ENCODE assay signal across 1 cellular context in the genomic region with DNA sequence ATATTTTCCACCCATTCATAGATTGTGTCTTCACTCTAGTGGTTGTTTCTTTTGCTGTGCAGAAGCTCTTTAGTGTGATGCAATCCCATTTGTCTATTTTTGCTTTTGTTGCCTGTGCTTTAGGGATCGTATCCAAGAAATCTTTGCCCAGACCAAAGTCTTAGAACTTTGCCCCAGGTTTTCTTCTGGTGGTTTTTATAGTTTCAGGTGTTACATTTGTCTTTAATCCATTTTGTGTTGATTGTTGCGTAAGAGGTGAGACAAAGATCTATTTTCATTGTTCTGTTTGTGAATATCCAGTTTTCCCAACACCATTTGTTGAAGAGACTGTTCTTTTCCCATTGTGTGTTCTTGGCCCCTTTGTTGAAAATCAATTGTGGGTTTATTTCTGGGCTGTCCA.
TF ChIP-seq lines count a peak whose summit lies in the region.

No MANE protein-coding gene starts in this region.

TF ChIP-seq in WTC11, 78 proteins besides CTCF, POLR2A, EP300 and RAD21:
- TF ChIP-seq, protein P1, sequence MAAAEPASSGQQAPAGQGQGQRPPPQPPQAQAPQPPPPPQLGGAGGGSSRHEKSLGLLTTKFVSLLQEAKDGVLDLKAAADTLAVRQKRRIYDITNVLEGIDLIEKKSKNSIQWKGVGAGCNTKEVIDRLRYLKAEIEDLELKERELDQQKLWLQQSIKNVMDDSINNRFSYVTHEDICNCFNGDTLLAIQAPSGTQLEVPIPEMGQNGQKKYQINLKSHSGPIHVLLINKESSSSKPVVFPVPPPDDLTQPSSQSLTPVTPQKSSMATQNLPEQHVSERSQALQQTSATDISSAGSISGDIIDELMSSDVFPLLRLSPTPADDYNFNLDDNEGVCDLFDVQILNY (CRISPR knock-in tag; IDR thresholded peaks at IDR 0.05) = no peak
- TF ChIP-seq, protein P2, sequence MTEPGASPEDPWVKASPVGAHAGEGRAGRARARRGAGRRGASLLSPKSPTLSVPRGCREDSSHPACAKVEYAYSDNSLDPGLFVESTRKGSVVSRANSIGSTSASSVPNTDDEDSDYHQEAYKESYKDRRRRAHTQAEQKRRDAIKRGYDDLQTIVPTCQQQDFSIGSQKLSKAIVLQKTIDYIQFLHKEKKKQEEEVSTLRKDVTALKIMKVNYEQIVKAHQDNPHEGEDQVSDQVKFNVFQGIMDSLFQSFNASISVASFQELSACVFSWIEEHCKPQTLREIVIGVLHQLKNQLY (CRISPR knock-in tag; IDR thresholded peaks at IDR 0.05) = no peak
- TF ChIP-seq, protein P3, sequence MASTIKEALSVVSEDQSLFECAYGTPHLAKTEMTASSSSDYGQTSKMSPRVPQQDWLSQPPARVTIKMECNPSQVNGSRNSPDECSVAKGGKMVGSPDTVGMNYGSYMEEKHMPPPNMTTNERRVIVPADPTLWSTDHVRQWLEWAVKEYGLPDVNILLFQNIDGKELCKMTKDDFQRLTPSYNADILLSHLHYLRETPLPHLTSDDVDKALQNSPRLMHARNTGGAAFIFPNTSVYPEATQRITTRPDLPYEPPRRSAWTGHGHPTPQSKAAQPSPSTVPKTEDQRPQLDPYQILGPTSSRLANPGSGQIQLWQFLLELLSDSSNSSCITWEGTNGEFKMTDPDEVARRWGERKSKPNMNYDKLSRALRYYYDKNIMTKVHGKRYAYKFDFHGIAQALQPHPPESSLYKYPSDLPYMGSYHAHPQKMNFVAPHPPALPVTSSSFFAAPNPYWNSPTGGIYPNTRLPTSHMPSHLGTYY (CRISPR knock-in tag; IDR thresholded peaks at IDR 0.05) = no peak
- no peak for TF ChIP-seq ESRRA (CRISPR knock-in tag; IDR thresholded peaks at IDR 0.05; ENCODE audit: borderline replicate concordance)
- TF ChIP-seq KAT7 (CRISPR knock-in tag; IDR thresholded peaks at IDR 0.05; ENCODE audit: borderline replicate concordance) = no peak
- no peak for TF ChIP-seq CREB1 (CRISPR knock-in tag; IDR thresholded peaks at IDR 0.05)
- TF ChIP-seq, protein P4, sequence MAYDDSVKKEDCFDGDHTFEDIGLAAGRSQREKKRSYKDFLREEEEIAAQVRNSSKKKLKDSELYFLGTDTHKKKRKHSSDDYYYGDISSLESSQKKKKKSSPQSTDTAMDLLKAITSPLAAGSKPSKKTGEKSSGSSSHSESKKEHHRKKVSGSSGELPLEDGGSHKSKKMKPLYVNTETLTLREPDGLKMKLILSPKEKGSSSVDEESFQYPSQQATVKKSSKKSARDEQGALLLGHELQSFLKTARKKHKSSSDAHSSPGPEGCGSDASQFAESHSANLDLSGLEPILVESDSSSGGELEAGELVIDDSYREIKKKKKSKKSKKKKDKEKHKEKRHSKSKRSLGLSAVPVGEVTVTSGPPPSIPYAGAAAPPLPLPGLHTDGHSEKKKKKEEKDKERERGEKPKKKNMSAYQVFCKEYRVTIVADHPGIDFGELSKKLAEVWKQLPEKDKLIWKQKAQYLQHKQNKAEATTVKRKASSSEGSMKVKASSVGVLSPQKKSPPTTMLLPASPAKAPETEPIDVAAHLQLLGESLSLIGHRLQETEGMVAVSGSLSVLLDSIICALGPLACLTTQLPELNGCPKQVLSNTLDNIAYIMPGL (CRISPR knock-in tag; IDR thresholded peaks at IDR 0.05) = no peak
- TF ChIP-seq, protein P5, sequence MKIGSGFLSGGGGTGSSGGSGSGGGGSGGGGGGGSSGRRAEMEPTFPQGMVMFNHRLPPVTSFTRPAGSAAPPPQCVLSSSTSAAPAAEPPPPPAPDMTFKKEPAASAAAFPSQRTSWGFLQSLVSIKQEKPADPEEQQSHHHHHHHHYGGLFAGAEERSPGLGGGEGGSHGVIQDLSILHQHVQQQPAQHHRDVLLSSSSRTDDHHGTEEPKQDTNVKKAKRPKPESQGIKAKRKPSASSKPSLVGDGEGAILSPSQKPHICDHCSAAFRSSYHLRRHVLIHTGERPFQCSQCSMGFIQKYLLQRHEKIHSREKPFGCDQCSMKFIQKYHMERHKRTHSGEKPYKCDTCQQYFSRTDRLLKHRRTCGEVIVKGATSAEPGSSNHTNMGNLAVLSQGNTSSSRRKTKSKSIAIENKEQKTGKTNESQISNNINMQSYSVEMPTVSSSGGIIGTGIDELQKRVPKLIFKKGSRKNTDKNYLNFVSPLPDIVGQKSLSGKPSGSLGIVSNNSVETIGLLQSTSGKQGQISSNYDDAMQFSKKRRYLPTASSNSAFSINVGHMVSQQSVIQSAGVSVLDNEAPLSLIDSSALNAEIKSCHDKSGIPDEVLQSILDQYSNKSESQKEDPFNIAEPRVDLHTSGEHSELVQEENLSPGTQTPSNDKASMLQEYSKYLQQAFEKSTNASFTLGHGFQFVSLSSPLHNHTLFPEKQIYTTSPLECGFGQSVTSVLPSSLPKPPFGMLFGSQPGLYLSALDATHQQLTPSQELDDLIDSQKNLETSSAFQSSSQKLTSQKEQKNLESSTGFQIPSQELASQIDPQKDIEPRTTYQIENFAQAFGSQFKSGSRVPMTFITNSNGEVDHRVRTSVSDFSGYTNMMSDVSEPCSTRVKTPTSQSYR (CRISPR knock-in tag; IDR thresholded peaks at IDR 0.05) = no peak
- TF ChIP-seq, protein P6, sequence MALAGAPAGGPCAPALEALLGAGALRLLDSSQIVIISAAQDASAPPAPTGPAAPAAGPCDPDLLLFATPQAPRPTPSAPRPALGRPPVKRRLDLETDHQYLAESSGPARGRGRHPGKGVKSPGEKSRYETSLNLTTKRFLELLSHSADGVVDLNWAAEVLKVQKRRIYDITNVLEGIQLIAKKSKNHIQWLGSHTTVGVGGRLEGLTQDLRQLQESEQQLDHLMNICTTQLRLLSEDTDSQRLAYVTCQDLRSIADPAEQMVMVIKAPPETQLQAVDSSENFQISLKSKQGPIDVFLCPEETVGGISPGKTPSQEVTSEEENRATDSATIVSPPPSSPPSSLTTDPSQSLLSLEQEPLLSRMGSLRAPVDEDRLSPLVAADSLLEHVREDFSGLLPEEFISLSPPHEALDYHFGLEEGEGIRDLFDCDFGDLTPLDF (CRISPR knock-in tag; IDR thresholded peaks at IDR 0.05) = no peak
- TF ChIP-seq NR3C1 (CRISPR knock-in tag; conservative IDR thresholded peaks at IDR 0.05; ENCODE audit: low read depth) = no peak
- no peak for TF ChIP-seq TEAD1 (CRISPR knock-in tag; IDR thresholded peaks at IDR 0.05)
- TF ChIP-seq ZNF232 (CRISPR knock-in tag; IDR thresholded peaks at IDR 0.05) = no peak
- TF ChIP-seq, protein P7, sequence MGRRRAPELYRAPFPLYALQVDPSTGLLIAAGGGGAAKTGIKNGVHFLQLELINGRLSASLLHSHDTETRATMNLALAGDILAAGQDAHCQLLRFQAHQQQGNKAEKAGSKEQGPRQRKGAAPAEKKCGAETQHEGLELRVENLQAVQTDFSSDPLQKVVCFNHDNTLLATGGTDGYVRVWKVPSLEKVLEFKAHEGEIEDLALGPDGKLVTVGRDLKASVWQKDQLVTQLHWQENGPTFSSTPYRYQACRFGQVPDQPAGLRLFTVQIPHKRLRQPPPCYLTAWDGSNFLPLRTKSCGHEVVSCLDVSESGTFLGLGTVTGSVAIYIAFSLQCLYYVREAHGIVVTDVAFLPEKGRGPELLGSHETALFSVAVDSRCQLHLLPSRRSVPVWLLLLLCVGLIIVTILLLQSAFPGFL (CRISPR knock-in tag; IDR thresholded peaks at IDR 0.05; ENCODE audit: borderline replicate concordance) = no peak
- no peak for TF ChIP-seq ATF1 (CRISPR knock-in tag; IDR thresholded peaks at IDR 0.05)
TF ChIP-seq in WTC11: peak in this region for 0.
